24 cellular contexts compared by ENCODE assay signal in the genomic region with DNA sequence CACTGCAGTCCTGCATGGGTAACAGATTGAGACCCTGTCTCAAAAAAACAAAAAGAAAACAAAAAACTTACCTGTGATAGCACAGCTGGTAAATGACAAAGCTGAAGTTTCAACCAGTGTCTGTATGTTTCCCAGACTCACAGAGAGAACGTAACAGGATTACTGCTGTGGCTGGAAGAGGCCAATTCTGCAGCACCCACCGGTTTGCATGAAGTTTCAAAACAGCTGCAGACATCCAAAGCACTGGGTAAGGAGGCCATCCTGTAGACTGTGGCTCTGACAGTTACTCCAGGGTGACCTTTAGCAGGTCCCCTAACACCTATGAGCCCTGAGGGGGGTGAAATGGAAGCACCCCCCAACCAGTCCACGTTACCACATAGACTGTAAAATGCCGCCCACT. TPM values are rescaled to one million over a fixed set of nuclear protein-coding genes. Genes with fewer than 3 reads are reported as not detected.
DNase-seq lines count a peak whose midpoint lies in the region; TF ChIP-seq lines count a peak whose summit lies in the region.
"Had no signal": no experiment of that assay in that cellular context is flagged by ENCODE, and none has a peak within 500 bp of the region (broad histone marks: within the 10 kb centered on the region; RNA-seq: fewer than 3 reads in every experiment).

No MANE protein-coding gene starts in this region.

- H3K9me3 ChIP-seq in OCI-LY1 (ENCODE audit: low read length): no peaks in the 10 kb centered on the region
- H3K9me3 ChIP-seq in endodermal cell (ENCODE audit: control insufficient read depth, low read length): no peaks in the 10 kb centered on the region
- H3K9me3 ChIP-seq in thyroid gland: no peaks in the 10 kb centered on the region
- H3K9me3 ChIP-seq: adrenal gland had no signal

- H3K9ac ChIP-seq in OCI-LY1 (ENCODE audit: low read length) (peak overlapping the region; percentile 20; the same call in 1 of the 2 replicates), endodermal cell (ENCODE audit: extremely low read depth, low read length, poor library complexity, severe bottlenecking) (no peak overlapping the region)
- H3K9ac ChIP-seq: GM23248 had no signal

- TF ChIP-seq POLR2A in thyroid gland (IDR thresholded peaks at IDR 0.05): no peak

- H3K36me3 Mint-ChIP-seq in endodermal cell (ENCODE audit: low read depth): peaks cover 2% of the 10 kb centered on the region
- no peaks in the 10 kb centered on the region for H3K36me3 Mint-ChIP-seq in activated T-cell treated with anti-CD3 and anti-CD28 coated beads, Interleukin-2, amount 50 U/mL, for 24 hours (ENCODE audit: low read depth)
- H3K36me3 Mint-ChIP-seq: memory B cell, natural killer cell had no signal

- H3K27ac ChIP-seq in OCI-LY1 (ENCODE audit: low read depth, low read length, poor library complexity, severe bottlenecking): peak overlapping the region; percentile 74
- H3K27ac ChIP-seq in endodermal cell (ENCODE audit: low read depth, low read length): no peak overlapping the region
- peak overlapping the region; percentile 24 to 99 (median 86) for H3K27ac ChIP-seq in thyroid gland
- H3K27ac ChIP-seq: adrenal gland, GM23248 had no signal

- H3K27me3 ChIP-seq in OCI-LY1 (ENCODE audit: insufficient read depth, low read length) (no peaks in the 10 kb centered on the region), endodermal cell (ENCODE audit: control insufficient read depth, insufficient read depth, low read length, poor library complexity, severe bottlenecking) (no peaks in the 10 kb centered on the region), thyroid gland (no peaks in the 10 kb centered on the region)
- H3K27me3 ChIP-seq: adrenal gland had no signal

- H2AFZ ChIP-seq in OCI-LY1 (ENCODE audit: low read length): no peak overlapping the region
- H2AFZ ChIP-seq: GM23248 had no signal

- H3K9me2 ChIP-seq in OCI-LY1 (ENCODE audit: low read depth, low read length): no peaks in the 10 kb centered on the region

- H3K9me3 Mint-ChIP-seq in endodermal cell: no peaks in the 10 kb centered on the region
- H3K9me3 Mint-ChIP-seq in activated T-cell treated with anti-CD3 and anti-CD28 coated beads, Interleukin-2, amount 50 U/mL, for 24 hours: no peaks in the 10 kb centered on the region
- H3K9me3 Mint-ChIP-seq: activated CD4-positive, alpha-beta memory T cell treated with anti-CD3 and anti-CD28 coated beads, Interleukin-2, amount 10 ng/mL, durations not matched to agents 7 days and 5 days; memory B cell; natural killer cell had no signal

- H4K20me1 ChIP-seq in OCI-LY1 (ENCODE audit: insufficient read depth, low read length): no peaks in the 10 kb centered on the region

- peaks cover 46% of the 10 kb centered on the region for H3K4me1 Mint-ChIP-seq in endodermal cell
- H3K4me1 Mint-ChIP-seq in activated T-cell treated with anti-CD3 and anti-CD28 coated beads, Interleukin-2, amount 50 U/mL, for 24 hours (ENCODE audit: low read depth): peaks cover 37% of the 10 kb centered on the region

- no peaks in the 10 kb centered on the region for H3K79me2 ChIP-seq in OCI-LY1 (ENCODE audit: insufficient read depth, low read length)

- H3K4me1 ChIP-seq in OCI-LY1 (ENCODE audit: insufficient read depth, low read length, severe bottlenecking): peaks cover 88% of the 10 kb centered on the region
- peaks cover 14% of the 10 kb centered on the region for H3K4me1 ChIP-seq in endodermal cell (ENCODE audit: control insufficient read depth, insufficient read depth, low read length)
- peaks cover 53 to 71% of the 10 kb centered on the region in 2 donors for H3K4me1 ChIP-seq in thyroid gland

- H3F3A ChIP-seq in OCI-LY1 (ENCODE audit: insufficient read depth, low read length): peaks cover 13% of the 10 kb centered on the region

- H3K27ac Mint-ChIP-seq in endodermal cell: no peak overlapping the region
- no peak overlapping the region for H3K27ac Mint-ChIP-seq in activated T-cell treated with anti-CD3 and anti-CD28 coated beads, Interleukin-2, amount 50 U/mL, for 24 hours
- H3K27ac Mint-ChIP-seq: activated CD4-positive, alpha-beta memory T cell treated with anti-CD3 and anti-CD28 coated beads, Interleukin-2, amount 10 ng/mL, durations not matched to agents 7 days and 5 days; natural killer cell had no signal

- H3K4me2 ChIP-seq in OCI-LY1 (ENCODE audit: low read length): peak overlapping the region; percentile 48

- DNase-seq in GM12865 (ENCODE audit: low read depth) (peak; percentile 55), endodermal cell (peak; percentile 48), thyroid gland (no peak), HPDE6-E6E7 (ENCODE audit: extremely low spot score) (no peak)
- no peak for DNase-seq in stimulated activated naive CD4-positive, alpha-beta T cell treated with Interleukin-2 at 50 U/mL for 16 hours (lab: John Stamatoyannopoulos, UW)
- no peak for DNase-seq in activated T-cell treated with anti-CD3 and anti-CD28 coated beads, Interleukin-2, amount 50 U/mL, for 24 hours
- DNase-seq: activated CD4-positive, alpha-beta memory T cell treated with anti-CD3 and anti-CD28 coated beads, Interleukin-2, amount 10 ng/mL, durations not matched to agents 7 days and 5 days; activated naive CD4-positive, alpha-beta T cell; adrenal gland; AML-193; Calu3; cortex of kidney; GM23248; kidney glomerular epithelial cell; natural killer cell; NCI-H1105; NCI-H2081 treated with DMSO at 0.1 percent for 48 hours; NCI-H446 treated with DMSO at 0.1 percent for 48 hours; NK-92 treated with Interleukin-12 subunit alpha and Interleukin-12 subunit beta, amount 100 ng/mL, for 24 hours; RPMI8226; stimulated activated CD8-positive, alpha-beta memory T cell treated with anti-CD3 and anti-CD28 coated beads, Interleukin-4, amount 100 ng/mL, for 48 hours; substantia nigra had no signal

- H3K4me3 Mint-ChIP-seq in endodermal cell: no peak overlapping the region
- H3K4me3 Mint-ChIP-seq in activated T-cell treated with anti-CD3 and anti-CD28 coated beads, Interleukin-2, amount 50 U/mL, for 24 hours: no peak overlapping the region
- H3K4me3 Mint-ChIP-seq: activated CD4-positive, alpha-beta memory T cell treated with anti-CD3 and anti-CD28 coated beads, Interleukin-2, amount 10 ng/mL, durations not matched to agents 7 days and 5 days; memory B cell; natural killer cell had no signal

- peaks cover under 1% of the 10 kb centered on the region; the same call in 1 of the 2 replicates for H3K36me3 ChIP-seq in OCI-LY1 (ENCODE audit: insufficient read depth, low read length)
- no peaks in the 10 kb centered on the region for H3K36me3 ChIP-seq in endodermal cell (ENCODE audit: control insufficient read depth, insufficient read depth, low read length)
- H3K36me3 ChIP-seq in thyroid gland: peaks cover 0 to under 1% of the 10 kb centered on the region in 2 donors
- H3K36me3 ChIP-seq: adrenal gland had no signal

- intact Hi-C loops in thyroid gland (cut with DNase I): no loop called here

- H3K27me3 Mint-ChIP-seq in endodermal cell (ENCODE audit: insufficient read depth): no peaks in the 10 kb centered on the region
- no peaks in the 10 kb centered on the region for H3K27me3 Mint-ChIP-seq in activated T-cell treated with anti-CD3 and anti-CD28 coated beads, Interleukin-2, amount 50 U/mL, for 24 hours
- H3K27me3 Mint-ChIP-seq: memory B cell had no signal

- H3K4me3 ChIP-seq in GM12865 (ENCODE audit: low read depth, low read length): no peak overlapping the region
- peak overlapping the region; percentile 3 for H3K4me3 ChIP-seq in OCI-LY1 (ENCODE audit: low read depth, low read length, poor library complexity, severe bottlenecking)
- H3K4me3 ChIP-seq in endodermal cell (ENCODE audit: low read length): no peak overlapping the region
- no peak overlapping the region for H3K4me3 ChIP-seq in thyroid gland (replicated peaks in 1 of 3)
- H3K4me3 ChIP-seq: adrenal gland, GM23248 had no signal

- TF ChIP-seq CTCF in GM12865 (IDR thresholded peaks at IDR 0.05; ENCODE audit: insufficient read depth, low read depth, low read length, missing control alignments) (no peak), OCI-LY1 (IDR thresholded peaks at IDR 0.05; ENCODE audit: low read length) (no peak), endodermal cell (conservative IDR thresholded peaks at IDR 0.05) (no peak), thyroid gland (IDR thresholded peaks at IDR 0.05) (no peak)

- 84 to 85% methylated on average over 3 to 4 of the region's 4 CpGs for WGBS in endodermal cell (ENCODE audit: insufficient coverage in 1 of 2, insufficient read length in 1 of 2), 2 experiments
- whole genome bisulfite sequencing in thyroid gland, 2 donors: 80 to 88% methylated on average over 4 of the region's 4 CpGs

RNA-seq across cellular contexts. Expression of gene ID3, which starts 7.5 kb away (rescaled TPM):
- total RNA-seq in endodermal cell (100 to 1,000 TPM; 281 to 338 TPM), thyroid gland (100 to 1,000 TPM; 279 to 388 (median 343) TPM)
- polyA plus RNA-seq in endodermal cell (2013, experiment 1 of 2): 319 TPM
- polyA plus RNA-seq in endodermal cell (2013, experiment 2 of 2): 289 TPM

RNA-seq across cellular contexts. Expression of gene E2F2, which starts 20.8 kb away (rescaled TPM):
- total RNA-seq in endodermal cell: 1 to 10 TPM; 7.3 to 9.8 TPM
- polyA plus RNA-seq in endodermal cell (2013, experiment 1 of 2): 7.4 TPM
- 7.7 TPM for polyA plus RNA-seq in endodermal cell (2013, experiment 2 of 2)
- total RNA-seq in thyroid gland: under 1 TPM in 3 of 4 donors, not detected in 1; 0.10 to 0.27 (median 0.17) TPM

Comparison
In these comparisons a context has a peak if more than half of its experiments do, and no peak if none do; other contexts are left out.
1. DNase-seq: peak in GM12865 (single experiment) and endodermal cell (single experiment); none in thyroid gland (0 of 2), stimulated activated naive CD4-positive, alpha-beta T cell treated with Interleukin-2 at 50 U/mL for 16 hours (single experiment), activated T-cell treated with anti-CD3 and anti-CD28 coated beads, Interleukin-2, amount 50 U/mL, for 24 hours (single experiment) and HPDE6-E6E7 (single experiment).
2. RNA of gene E2F2, which starts 20.8 kb away (total RNA-seq): 7.3 to 9.8 TPM in endodermal cell; 0.10 to 0.27 TPM in thyroid gland; every median in the first group is over 4 times any median in the second.